12 cellular contexts compared by ENCODE assay signal in genomic region chr2:71668326-71669057, GRCh38.
"Had no signal": no experiment of that assay in that cellular context is flagged by ENCODE, and none has a peak within 500 bp of the region (broad histone marks: within the 10 kb centered on the region; RNA-seq: fewer than 3 reads in every experiment).

No MANE protein-coding gene starts in this region.

- H3K36me3 ChIP-seq: adrenal gland had no signal

- H3K27me3 ChIP-seq: adrenal gland, tibial artery had no signal

- H3K4me1 ChIP-seq: adrenal gland, tibial artery had no signal

- H3K4me3 ChIP-seq: adrenal gland, tibial artery had no signal

- H3K9me3 ChIP-seq: adrenal gland, tibial artery had no signal

- DNase-seq: activated naive CD4-positive, alpha-beta T cell treated with anti-CD3 and anti-CD28 coated beads for 36 hours; central memory CD4-positive, alpha-beta T cell; cortex of kidney; effector memory CD8-positive, alpha-beta T cell; erythroblast; retina; small intestine; SW 1271 had no signal

- ATAC-seq: activated CD4-positive, CD25-positive, alpha-beta regulatory T cell treated with anti-CD3 and anti-CD28 coated beads, Interleukin-2, amount 50 U/mL, for 24 hours; effector memory CD8-positive, alpha-beta T cell; natural killer cell treated with Interleukin-12 subunit alpha and Interleukin-12 subunit beta and Interleukin-15 and Interleukin-18, amount 100 ng/mL, for 72 hours had no signal

- H3K27ac ChIP-seq: adrenal gland, tibial artery had no signal
